In the genomic region with DNA sequence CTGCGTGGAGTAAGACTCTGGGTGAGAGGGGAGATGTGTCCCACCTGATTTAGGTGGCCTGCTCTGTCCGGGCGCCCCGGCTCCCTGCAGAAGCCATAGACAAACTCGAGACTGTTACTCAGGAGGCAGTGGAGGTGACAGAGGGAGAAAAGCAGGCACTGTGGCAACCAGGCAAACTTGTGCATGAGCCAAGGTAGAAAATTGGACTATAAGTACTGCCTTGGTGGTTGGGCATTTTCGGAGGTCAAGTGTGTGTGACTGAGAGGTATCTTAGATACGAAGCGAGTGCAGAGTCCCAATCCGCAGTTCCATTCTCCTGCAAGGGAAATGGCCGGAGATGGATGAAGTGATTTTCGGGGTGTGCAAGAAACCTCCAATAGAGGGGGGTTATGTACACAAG, we compare ENCODE assay signal across 8 cellular contexts. TPM values are rescaled to one million over a fixed set of nuclear protein-coding genes. Genes with fewer than 3 reads are reported as not detected.
"Had no signal": no experiment of that assay in that cellular context is flagged by ENCODE, and none has a peak within 500 bp of the region (broad histone marks: within the 10 kb centered on the region; RNA-seq: fewer than 3 reads in every experiment).

No MANE protein-coding gene starts in this region.

- H3K4me3 ChIP-seq: GM23338, K562 had no signal

- DNase-seq: H9, HCEC 1CT, IMR-90, KG1 had no signal

- ATAC-seq: GM23338, K562 had no signal

RNA-seq across cellular contexts. Expression of a gene that starts 27.1 kb away (rescaled TPM):
- total RNA-seq: GM23338, H1, H9, HT-29, IMR-90, K562 had no signal
